1 cellular context compared by ENCODE assay signal in the genomic region with DNA sequence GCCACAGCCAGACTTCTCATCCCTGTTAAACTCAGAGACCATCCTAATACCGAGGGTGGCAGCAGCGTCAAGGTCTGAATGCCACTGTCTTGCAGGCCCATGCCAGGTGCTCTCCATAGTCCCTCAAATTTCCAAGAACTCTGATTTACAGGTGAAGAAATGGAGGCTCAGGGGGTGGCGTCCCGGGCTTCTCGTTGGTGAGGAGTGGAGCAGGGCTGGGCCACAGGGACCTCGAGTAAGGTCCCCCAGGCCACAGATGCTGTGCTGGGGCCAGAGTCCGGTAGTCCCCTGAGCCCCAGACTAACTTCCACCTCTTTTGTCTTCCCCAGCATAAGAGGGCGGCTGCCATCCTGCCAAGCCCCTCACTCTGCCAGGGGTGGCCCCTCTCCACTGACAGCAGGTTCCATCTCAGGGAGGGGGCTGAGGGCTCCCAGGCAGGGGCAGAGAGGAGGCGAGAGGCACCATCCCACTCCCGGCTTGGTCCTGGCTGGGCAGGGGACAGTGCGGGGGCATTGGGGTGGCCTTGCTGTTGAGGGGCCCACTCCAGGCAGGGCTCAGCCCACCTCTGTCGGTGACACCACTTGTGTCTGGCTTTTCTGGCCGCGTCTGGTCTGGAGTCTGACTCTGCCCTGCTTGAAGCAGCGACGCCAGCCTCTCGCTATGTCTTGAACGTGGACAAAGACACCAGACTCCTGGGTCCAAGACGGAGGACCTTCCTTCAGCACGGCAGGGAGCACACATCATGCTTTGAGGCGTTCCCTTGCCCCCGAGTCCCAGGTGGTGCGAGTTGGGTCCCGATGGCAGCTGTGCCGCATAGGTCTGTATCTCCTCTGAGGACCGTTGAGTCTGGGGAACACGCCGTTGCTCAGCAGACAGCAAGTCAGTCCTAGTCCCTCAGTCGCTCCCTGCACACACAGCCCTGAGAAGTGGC.
TF ChIP-seq lines count a peak whose summit lies in the region.

No MANE protein-coding gene starts in this region.

TF ChIP-seq in IMR-90, 13 proteins besides CTCF, POLR2A, EP300 and RAD21 (continued from another document):
- no peak for TF ChIP-seq ELK1 (IDR thresholded peaks at IDR 0.05; ENCODE audit: borderline replicate concordance, low read depth, low read length)
- no peak for TF ChIP-seq CHD1 (IDR thresholded peaks at IDR 0.05; ENCODE audit: low read depth, low read length)
- no peak for TF ChIP-seq RFX5 (IDR thresholded peaks at IDR 0.05; ENCODE audit: low read depth, low read length)
- no peak for TF ChIP-seq MXI1 (IDR thresholded peaks at IDR 0.05; ENCODE audit: borderline replicate concordance, low read depth, low read length)
- no peak for TF ChIP-seq FOS (IDR thresholded peaks at IDR 0.05; ENCODE audit: low read depth, low read length)
TF ChIP-seq in IMR-90: peak in this region for 0.
